Comparison of ENCODE assay signal across 9 cellular contexts in genomic region chr7:100220833-100221718, GRCh38.
DNase-seq lines count a peak whose midpoint lies in the region; ATAC-seq and TF ChIP-seq lines count a peak whose summit lies in the region.
"Had no signal": no experiment of that assay in that cellular context is flagged by ENCODE, and none has a peak within 500 bp of the region (broad histone marks: within the 10 kb centered on the region; RNA-seq: fewer than 3 reads in every experiment).

No MANE protein-coding gene starts in this region.

- TF ChIP-seq CTCF in GM12864 (IDR thresholded peaks at IDR 0.05; ENCODE audit: low read depth, low read length, missing control alignments): no peak

- H3K4me3 ChIP-seq in GM12864 (ENCODE audit: low read depth, low read length): peak overlapping the region; percentile 59
- H3K4me3 ChIP-seq: cardiac muscle cell had no signal

- ATAC-seq in HG02623 (IDR thresholded peaks at IDR 0.05; ENCODE audit: unreplicated experiment): peak; percentile 39
- ATAC-seq in stimulated activated naive CD8-positive, alpha-beta T cell treated with anti-CD3 and anti-CD28 coated beads, Interleukin-15, amount 100 ng/mL, for 72 hours: peak; percentile 76

- peaks cover 89% of the 10 kb centered on the region for H3K4me1 Mint-ChIP-seq in stimulated activated naive CD8-positive, alpha-beta T cell treated with anti-CD3 and anti-CD28 coated beads, Interleukin-15, amount 100 ng/mL, for 72 hours

- DNase-seq in GM12864 (ENCODE audit: low read depth) (peak; percentile 86), germinal center (ENCODE audit: low spot score) (peak; percentile 73), epidermal melanocyte (ENCODE audit: insufficient read length, low spot score) (no peak), NCI-H2029 treated with DMSO at 0.1 percent for 48 hours (lab: John Stamatoyannopoulos, UW) (no peak), SIG-M5 (lab: John Stamatoyannopoulos, UW) (no peak)
- DNase-seq in activated CD4-positive, CD25-positive, alpha-beta regulatory T cell treated with anti-CD3 and anti-CD28 coated beads, Interleukin-2, amount 50 U/mL, for 72 hours: peak; percentile 64
- DNase-seq in stimulated activated naive CD8-positive, alpha-beta T cell treated with anti-CD3 and anti-CD28 coated beads, Interleukin-15, amount 100 ng/mL, for 72 hours: peak; percentile 60 to 75

- no peaks in the 10 kb centered on the region for H3K27me3 Mint-ChIP-seq in stimulated activated naive CD8-positive, alpha-beta T cell treated with anti-CD3 and anti-CD28 coated beads, Interleukin-15, amount 100 ng/mL, for 72 hours

- H3K9me3 Mint-ChIP-seq in stimulated activated naive CD8-positive, alpha-beta T cell treated with anti-CD3 and anti-CD28 coated beads, Interleukin-15, amount 100 ng/mL, for 72 hours: no peaks in the 10 kb centered on the region

- peak overlapping the region; percentile 83 to 92 for H3K4me3 Mint-ChIP-seq in stimulated activated naive CD8-positive, alpha-beta T cell treated with anti-CD3 and anti-CD28 coated beads, Interleukin-15, amount 100 ng/mL, for 72 hours

- peak overlapping the region; percentile 99 to 100 for H3K27ac Mint-ChIP-seq in stimulated activated naive CD8-positive, alpha-beta T cell treated with anti-CD3 and anti-CD28 coated beads, Interleukin-15, amount 100 ng/mL, for 72 hours

Comparison
In these comparisons a context has a peak if more than half of its experiments do, and no peak if none do; other contexts are left out.
1. DNase-seq: peak in GM12864 (single experiment), activated CD4-positive, CD25-positive, alpha-beta regulatory T cell treated with anti-CD3 and anti-CD28 coated beads, Interleukin-2, amount 50 U/mL, for 72 hours (single experiment), germinal center (single experiment) and stimulated activated naive CD8-positive, alpha-beta T cell treated with anti-CD3 and anti-CD28 coated beads, Interleukin-15, amount 100 ng/mL, for 72 hours (2 of 2); none in epidermal melanocyte (single experiment), NCI-H2029 treated with DMSO at 0.1 percent for 48 hours (single experiment) and SIG-M5 (single experiment).